Comparison of ENCODE assay signal across 8 cellular contexts in genomic region chr10:122565766-122566206, GRCh38. TPM values are rescaled to one million over a fixed set of nuclear protein-coding genes. Genes with fewer than 3 reads are reported as not detected.
DNase-seq lines count a peak whose midpoint lies in the region; ATAC-seq, FAIRE-seq and TF ChIP-seq lines count a peak whose summit lies in the region.

No MANE protein-coding gene starts in this region.

- TF ChIP-seq CTCF in ovary (IDR thresholded peaks at IDR 0.05) = peak; percentile 59 to 80 (median 78)
- peak; percentile 71 to 79 (median 74) for TF ChIP-seq CTCF in testis (IDR thresholded peaks at IDR 0.05)

- H3K27ac ChIP-seq in ovary (no peak overlapping the region), testis (no peak overlapping the region)

- no peak for TF ChIP-seq EP300 in ovary (IDR thresholded peaks at IDR 0.05)

- no peaks in the 10 kb centered on the region for H3K9me3 ChIP-seq in ovary
- no peaks in the 10 kb centered on the region for H3K9me3 ChIP-seq in testis

- intact Hi-C loops in ovary (cut with DNase I) = loop anchor here (2.0 to 10.0 kb wide), 6 partner anchors 101 to 268 kb away; partner anchors contain the start of gene HTRA1 (in 1 of the 4)
- intact Hi-C loops in testis (cut with DNase I; ENCODE audit: low total_unique reads) = loop anchor here (5.0 kb wide), 1 partner anchor 268 kb away; no protein-coding TSS in a partner anchor

- H3K4me1 ChIP-seq in ovary (ENCODE audit: insufficient read depth) (peaks cover 1% of the 10 kb centered on the region), testis (no peaks in the 10 kb centered on the region)

- 7 to 11% (median 8%) methylated on average over 13 of the region's 13 CpGs for WGBS in ovary, 3 donors
- 18 to 23% methylated on average over 13 of the region's 13 CpGs for WGBS in testis, 2 donors

- in situ Hi-C loops in Caki2 (cut with HindIII; ENCODE audit: low pct_unique_long_range_greater_than_20kb, low sequenced_read_pairs) (no loop called here), KBM-7 (cut with MboI; ENCODE audit: low pct_unique_long_range_greater_than_20kb, low sequenced_read_pairs) (no loop called here)

- FAIRE-seq in frontal cortex (lab: Jason Lieb, UNC) = no peak

- no peak for TF ChIP-seq POLR2A in ovary (IDR thresholded peaks at IDR 0.05)
- no peak for TF ChIP-seq POLR2A in testis (IDR thresholded peaks at IDR 0.05)

- no peak for ATAC-seq in HG03432 (IDR thresholded peaks at IDR 0.05; ENCODE audit: unreplicated experiment)

- H3K4me3 ChIP-seq in ovary (no peak overlapping the region), testis (no peak overlapping the region)

- H3K36me3 ChIP-seq in ovary = no peaks in the 10 kb centered on the region
- no peaks in the 10 kb centered on the region for H3K36me3 ChIP-seq in testis (ENCODE audit: low read depth, missing control alignments)

- DNase-seq in Caki2 (ENCODE audit: low read depth) (peak; percentile 49), KBM-7 (peak; percentile 58), RKO (ENCODE audit: low spot score) (peak; percentile 71), frontal cortex (ENCODE audit: low spot score in 2 of 2) (peak; percentile 51 to 69), ovary (peak; percentile 73 to 88 (median 86)), testis (peak; percentile 91)
- peak; percentile 64 for DNase-seq in activated effector memory CD4-positive, alpha-beta T cell treated with Interleukin-2 at 50 U/mL for 16 hours

- no peaks in the 10 kb centered on the region for H3K27me3 ChIP-seq in ovary
- H3K27me3 ChIP-seq in testis = no peaks in the 10 kb centered on the region

RNA-seq across cellular contexts. Expression of gene DMBT1, which starts 5.2 kb away (rescaled TPM):
- not detected in 2 replicates for total RNA-seq in Caki2 (2014; rRNA removed; shearing (Covaris generic); ENCODE audit: low replicate concordance)
- total RNA-seq in frontal cortex = not detected
- under 1 TPM in 5 of 7 donors, not detected in 2; 0.05 to 0.46 (median 0.12) TPM for total RNA-seq in ovary
- polyA plus RNA-seq in ovary = under 1 TPM; 0.03 to 0.05 TPM
- total RNA-seq in testis = 1 to 10 TPM in 1 of 2 donors, under 1 TPM in 1; 0.87 to 1.2 TPM
- polyA plus RNA-seq in testis (ENCODE audit: insufficient read depth, low read depth, low replicate concordance) = 2.7 TPM
